Comparison of ENCODE assay signal across 1 cellular context in genomic region chr10:93287775-93288174, GRCh38.
A peak's percentile ranks its signal among the peaks of the same experiment; 100 is the strongest.
TF ChIP-seq lines count a peak whose summit lies in the region.

No MANE protein-coding gene starts in this region.

TF ChIP-seq in H1, 55 proteins besides CTCF, POLR2A, EP300 and RAD21:
- TF ChIP-seq BCL11A (IDR thresholded peaks at IDR 0.05; ENCODE audit: low read depth in 2 of 2, low read length in 2 of 2): no peak
- TF ChIP-seq POLR2AphosphoS5 (IDR thresholded peaks at IDR 0.05; ENCODE audit: low read depth, low read length): no peak
- TF ChIP-seq YY1 (IDR thresholded peaks at IDR 0.05; ENCODE audit: low read depth, low read length): 0 out of 2 replicates have a peak, but pooled peaks have one; percentile 20
- peak; percentile 95 for TF ChIP-seq TEAD4 (IDR thresholded peaks at IDR 0.05; ENCODE audit: low read depth, low read length)
